8 cellular contexts compared by ENCODE assay signal in the genomic region with DNA sequence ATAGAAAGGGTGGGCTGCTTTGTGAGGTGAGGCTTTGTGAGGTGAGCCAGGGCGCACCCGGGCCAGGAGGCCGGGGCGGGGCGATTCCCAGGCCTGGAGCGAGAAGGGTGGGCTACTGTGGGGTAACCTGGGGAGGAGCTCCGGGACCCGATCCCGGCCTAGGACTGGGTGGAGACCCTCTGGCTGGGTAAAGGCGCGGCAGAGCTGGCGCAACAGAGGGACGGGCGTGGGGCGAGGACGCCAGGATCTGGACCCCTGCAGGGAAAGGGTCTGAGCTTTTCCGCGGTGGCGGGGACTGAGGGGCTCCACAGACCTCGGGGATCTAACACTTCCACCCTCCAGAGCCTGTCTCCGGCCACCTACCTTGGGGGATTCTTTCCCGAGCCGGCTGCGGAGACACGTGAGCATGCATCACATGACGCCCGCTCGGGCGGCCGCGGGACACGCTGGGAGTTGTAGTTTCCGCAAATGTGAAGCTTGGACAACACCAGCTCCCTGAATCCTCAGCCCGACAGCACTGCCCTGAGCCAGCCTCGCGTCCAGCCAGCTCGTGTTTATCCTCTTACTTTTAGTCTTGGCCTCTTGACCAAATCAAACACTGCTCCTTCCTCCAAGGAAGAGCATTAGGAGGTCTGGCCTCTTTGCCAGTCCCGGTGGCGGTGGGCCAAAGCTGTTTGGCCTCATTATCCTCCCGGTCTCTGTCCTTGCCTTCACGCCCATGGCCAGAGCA. TPM values are rescaled to one million over a fixed set of nuclear protein-coding genes. Genes with fewer than 3 reads are reported as not detected.
A peak's percentile ranks its signal among the peaks of the same experiment; 100 is the strongest.
DNase-seq lines count a peak whose midpoint lies in the region; ATAC-seq and TF ChIP-seq lines count a peak whose summit lies in the region.

A gene with protein sequence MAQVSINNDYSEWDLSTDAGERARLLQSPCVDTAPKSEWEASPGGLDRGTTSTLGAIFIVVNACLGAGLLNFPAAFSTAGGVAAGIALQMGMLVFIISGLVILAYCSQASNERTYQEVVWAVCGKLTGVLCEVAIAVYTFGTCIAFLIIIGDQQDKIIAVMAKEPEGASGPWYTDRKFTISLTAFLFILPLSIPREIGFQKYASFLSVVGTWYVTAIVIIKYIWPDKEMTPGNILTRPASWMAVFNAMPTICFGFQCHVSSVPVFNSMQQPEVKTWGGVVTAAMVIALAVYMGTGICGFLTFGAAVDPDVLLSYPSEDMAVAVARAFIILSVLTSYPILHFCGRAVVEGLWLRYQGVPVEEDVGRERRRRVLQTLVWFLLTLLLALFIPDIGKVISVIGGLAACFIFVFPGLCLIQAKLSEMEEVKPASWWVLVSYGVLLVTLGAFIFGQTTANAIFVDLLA (minus strand): TSS at position 417 of the 730 bp plus-strand sequence. CDS start 4,644 bp downstream, outside the sequence.

- peak within 1 kb of the TSS; percentile 85 to 90 for H3K9ac ChIP-seq in colonic mucosa (ENCODE audit: low read depth in 2 of 2, low read length in 2 of 2)

- no peaks in the 10 kb centered on the region for H3K36me3 ChIP-seq in colonic mucosa

- CTCF ChIA-PET in AG04450 (lab: Charles Lee) = interaction anchor here (0.6 to 2.4 kb wide), 5 partner anchors 24 to 348 kb away, joined by 3 to 13 read pairs (median 5); no protein-coding TSS in a partner anchor

- intact Hi-C loops in colonic mucosa (cut with DNase I) (loop anchor here (5.0 kb wide), 1 partner anchor 73 kb away; no protein-coding TSS in a partner anchor), left colon (cut with DNase I, micrococcal nuclease) (no loop called here)

- POLR2A ChIA-PET in AG04450 (lab: Yijun Ruan, JAX) = interaction anchor here (0.6 to 1.2 kb wide), 7 partner anchors 11 to 189 kb away, joined by 3 to 5 read pairs (median 3); no protein-coding TSS in a partner anchor

- H3K4me1 ChIP-seq in colonic mucosa = peaks cover 6% of the 10 kb centered on the region

- peak; percentile 59 for DNase-seq in AG04450 (ENCODE audit: low read depth, low spot score)
- DNase-seq in NCI-H446 treated with DMSO at 0.1 percent for 48 hours (lab: John Stamatoyannopoulos, UW) = peak; percentile 3
- peak; percentile 85 for DNase-seq in activated CD4-positive, alpha-beta T cell treated with anti-CD3 and anti-CD28 coated beads for 48 hours
- DNase-seq in colonic mucosa = peak; percentile 91
- peak; percentile 85 to 89 for DNase-seq in left colon
- DNase-seq in stimulated activated CD4-positive, alpha-beta T cell treated with anti-CD3 and anti-CD28 coated beads, Interleukin-1b, Interleukin-23, amount 100 ng/mL, for 4 hours (ENCODE audit: low read depth in 2 of 2) = peak; percentile 55 to 66

- no peak within 1 kb of the TSS for H3K27ac ChIP-seq in AG04450 (ENCODE audit: low read depth, low read length)
- H3K27ac ChIP-seq in colonic mucosa = peak within 1 kb of the TSS; percentile 41

- peak within 1 kb of the TSS; percentile 99 for H3K4me3 ChIP-seq in AG04450 (ENCODE audit: low read depth, low read length)
- H3K4me3 ChIP-seq in colonic mucosa = peak within 1 kb of the TSS; percentile 97

- no peaks in the 10 kb centered on the region for H3K27me3 ChIP-seq in AG04450 (ENCODE audit: control insufficient read depth, insufficient read depth, low read length)
- H3K27me3 ChIP-seq in colonic mucosa = no peaks in the 10 kb centered on the region

- TF ChIP-seq CTCF in AG04450 (IDR thresholded peaks at IDR 0.05; ENCODE audit: low read depth, low read length) = no peak
- no peak for TF ChIP-seq CTCF in colonic mucosa (IDR thresholded peaks at IDR 0.05)

- H3K9me3 ChIP-seq in AG04450 (ENCODE audit: control insufficient read depth, insufficient read depth, low read length) (peaks cover 8% of the 10 kb centered on the region; the same call in 1 of the 2 replicates), colonic mucosa (no peaks in the 10 kb centered on the region)

- peak; percentile 99 for ATAC-seq in GM18861 (IDR thresholded peaks at IDR 0.05; ENCODE audit: unreplicated experiment)
- ATAC-seq in HG03095 (IDR thresholded peaks at IDR 0.05; ENCODE audit: unreplicated experiment) = peak; percentile 99
- ATAC-seq in left colon = peak; percentile 99

RNA-seq across cellular contexts. Expression of the gene that starts here (rescaled TPM):
- polyA plus RNA-seq in AG04450 (2011; rRNA removed) = 11.7 and 15.0 TPM in 2 replicates
- polyA minus RNA-seq in AG04450 (2011; rRNA and poly(A)+ RNA removed) = 34.1 and 46.9 TPM in 2 replicates
- total RNA-seq in colonic mucosa = 10 to 100 TPM; 10.8 to 15.5 TPM
- total RNA-seq in left colon = 10 to 100 TPM; 12.1 to 12.3 TPM

Comparison
In these comparisons a context has a peak if more than half of its experiments do, and no peak if none do; other contexts are left out.
1. DNase-seq: peak in every context shown above with its lines; median percentile 91 in colonic mucosa; 87 in left colon; 85 in activated CD4-positive, alpha-beta T cell treated with anti-CD3 and anti-CD28 coated beads for 48 hours; 60 in stimulated activated CD4-positive, alpha-beta T cell treated with anti-CD3 and anti-CD28 coated beads, Interleukin-1b, Interleukin-23, amount 100 ng/mL, for 4 hours; 59 in AG04450; 3 in NCI-H446 treated with DMSO at 0.1 percent for 48 hours.